17 cellular contexts compared by ENCODE assay signal in the genomic region with DNA sequence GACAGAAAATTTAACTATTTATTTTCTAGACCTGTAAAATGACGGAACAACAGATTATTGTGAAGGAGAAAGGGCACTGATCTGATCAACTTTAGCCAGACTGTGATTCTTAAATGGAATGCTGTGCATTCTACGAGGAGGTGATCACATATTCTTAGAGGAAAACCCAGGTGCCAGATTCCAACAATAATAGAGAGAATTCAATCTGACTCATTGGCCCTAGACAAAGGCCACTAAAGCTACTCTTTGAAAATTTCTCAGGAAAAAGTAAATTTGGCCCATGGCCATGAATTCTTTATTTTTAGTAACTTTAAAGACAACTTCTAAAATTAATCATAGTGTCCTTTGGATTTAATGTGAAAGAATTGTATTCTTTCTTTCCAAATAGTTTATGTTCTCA. TPM values are rescaled to one million over a fixed set of nuclear protein-coding genes. Genes with fewer than 3 reads are reported as not detected.
DNase-seq lines count a peak whose midpoint lies in the region; ATAC-seq and TF ChIP-seq lines count a peak whose summit lies in the region.
"Had no signal": no experiment of that assay in that cellular context is flagged by ENCODE, and none has a peak within 500 bp of the region (broad histone marks: within the 10 kb centered on the region; RNA-seq: fewer than 3 reads in every experiment).

No MANE protein-coding gene starts in this region.

- TF ChIP-seq CTCF in coronary artery (IDR thresholded peaks at IDR 0.05) (no peak), WERI-Rb-1 (IDR thresholded peaks at IDR 0.05; ENCODE audit: low read depth, low read length) (no peak)

- H3K4me1 Mint-ChIP-seq in activated naive CD8-positive, alpha-beta T cell treated with anti-CD3 and anti-CD28 coated beads for 36 hours: no peaks in the 10 kb centered on the region

- H3K9me3 ChIP-seq in mesodermal cell (ENCODE audit: control insufficient read depth, low read length) (peaks cover 5% of the 10 kb centered on the region), WERI-Rb-1 (ENCODE audit: severe bottlenecking) (no peaks in the 10 kb centered on the region)
- H3K9me3 ChIP-seq: Peyer's patch, suprapubic skin had no signal

- no peaks in the 10 kb centered on the region for H3K27me3 ChIP-seq in WERI-Rb-1 (ENCODE audit: insufficient read depth, low read depth, severe bottlenecking)
- H3K27me3 ChIP-seq: neural progenitor cell, Peyer's patch, suprapubic skin had no signal

- DNase-seq in AG08395 (ENCODE audit: low spot score): peak; percentile 20
- DNase-seq in NCI-H226: peak; percentile 42
- no peak for DNase-seq in coronary artery (ENCODE audit: low spot score)
- DNase-seq in WERI-Rb-1: no peak
- DNase-seq in activated naive CD8-positive, alpha-beta T cell treated with anti-CD3 and anti-CD28 coated beads for 36 hours: no peak
- DNase-seq in nucleus accumbens (lab: John Stamatoyannopoulos, UW): no peak
- DNase-seq: activated T-cell treated with anti-CD3 and anti-CD28 coated beads, Interleukin-2, amount 50 U/mL, for 48 hours; effector memory CD4-positive, alpha-beta T cell; NCI-H1436 treated with DMSO at 0.1 percent for 48 hours; NCI-H524 treated with DMSO at 0.1 percent for 48 hours; Peyer's patch had no signal

- no peak overlapping the region for H3K4me3 Mint-ChIP-seq in activated naive CD8-positive, alpha-beta T cell treated with anti-CD3 and anti-CD28 coated beads for 36 hours
- H3K4me3 Mint-ChIP-seq: neural progenitor cell had no signal

- H3K4me3 ChIP-seq in coronary artery (no peak overlapping the region), mesodermal cell (ENCODE audit: extremely low read depth, insufficient read depth, low read length, poor library complexity, severe bottlenecking) (no peak overlapping the region), WERI-Rb-1 (ENCODE audit: low read depth, low read length) (no peak overlapping the region)
- H3K4me3 ChIP-seq: neural progenitor cell, Peyer's patch, suprapubic skin had no signal

- no peak overlapping the region for H3K27ac Mint-ChIP-seq in activated naive CD8-positive, alpha-beta T cell treated with anti-CD3 and anti-CD28 coated beads for 36 hours
- H3K27ac Mint-ChIP-seq: neural progenitor cell had no signal

- no peaks in the 10 kb centered on the region for H3K9me3 Mint-ChIP-seq in activated naive CD8-positive, alpha-beta T cell treated with anti-CD3 and anti-CD28 coated beads for 36 hours
- H3K9me3 Mint-ChIP-seq: neural progenitor cell had no signal

- H3K36me3 Mint-ChIP-seq in activated naive CD8-positive, alpha-beta T cell treated with anti-CD3 and anti-CD28 coated beads for 36 hours: no peaks in the 10 kb centered on the region

- no peaks in the 10 kb centered on the region for H3K36me3 ChIP-seq in mesodermal cell (ENCODE audit: control insufficient read depth, insufficient read depth, low read length)
- no peaks in the 10 kb centered on the region for H3K36me3 ChIP-seq in WERI-Rb-1
- H3K36me3 ChIP-seq: neural progenitor cell, Peyer's patch, suprapubic skin had no signal

- H3K27ac ChIP-seq in coronary artery (peak overlapping the region; percentile 0 to 66), mesodermal cell (ENCODE audit: low read depth, low read length, severe bottlenecking) (peak overlapping the region; percentile 51), WERI-Rb-1 (no peak overlapping the region)
- H3K27ac ChIP-seq: neural progenitor cell, Peyer's patch, suprapubic skin had no signal

- 80 to 85% methylated on average over 1 to 2 of the region's 2 CpGs for WGBS in mesodermal cell (ENCODE audit: insufficient coverage in 2 of 2), 2 experiments

- no peak for ATAC-seq in HG03139 (IDR thresholded peaks at IDR 0.05; ENCODE audit: unreplicated experiment)

- no peaks in the 10 kb centered on the region for H3K27me3 Mint-ChIP-seq in activated naive CD8-positive, alpha-beta T cell treated with anti-CD3 and anti-CD28 coated beads for 36 hours

- H3K4me1 ChIP-seq in mesodermal cell (ENCODE audit: control insufficient read depth, insufficient read depth, low read length, poor library complexity, severe bottlenecking): no peaks in the 10 kb centered on the region
- H3K4me1 ChIP-seq: neural progenitor cell, Peyer's patch, suprapubic skin had no signal

RNA-seq across cellular contexts. Expression of a gene that starts 58.6 kb away (rescaled TPM):
- 45.0 TPM for polyA plus RNA-seq in mesodermal cell (2013, experiment 1 of 2)
- 41.1 TPM for polyA plus RNA-seq in mesodermal cell (2013, experiment 2 of 2)
- not detected for total RNA-seq in activated naive CD8-positive, alpha-beta T cell treated with anti-CD3 and anti-CD28 coated beads for 36 hours
- total RNA-seq: Calu3; T-helper 2 cell treated with Interferon-gamma antibody and Interleukin-4, amounts not matched to agents 100 ng/mL and 5 ng/mL, for 36 hours had no signal

Comparison
In these comparisons a context has a peak if more than half of its experiments do, and no peak if none do; other contexts are left out.
1. DNase-seq: peak in AG08395 (single experiment) and NCI-H226 (single experiment); none in coronary artery (single experiment), WERI-Rb-1 (single experiment), activated naive CD8-positive, alpha-beta T cell treated with anti-CD3 and anti-CD28 coated beads for 36 hours (single experiment) and nucleus accumbens (0 of 56).